Comparison of ENCODE assay signal across 8 cellular contexts in the genomic region with DNA sequence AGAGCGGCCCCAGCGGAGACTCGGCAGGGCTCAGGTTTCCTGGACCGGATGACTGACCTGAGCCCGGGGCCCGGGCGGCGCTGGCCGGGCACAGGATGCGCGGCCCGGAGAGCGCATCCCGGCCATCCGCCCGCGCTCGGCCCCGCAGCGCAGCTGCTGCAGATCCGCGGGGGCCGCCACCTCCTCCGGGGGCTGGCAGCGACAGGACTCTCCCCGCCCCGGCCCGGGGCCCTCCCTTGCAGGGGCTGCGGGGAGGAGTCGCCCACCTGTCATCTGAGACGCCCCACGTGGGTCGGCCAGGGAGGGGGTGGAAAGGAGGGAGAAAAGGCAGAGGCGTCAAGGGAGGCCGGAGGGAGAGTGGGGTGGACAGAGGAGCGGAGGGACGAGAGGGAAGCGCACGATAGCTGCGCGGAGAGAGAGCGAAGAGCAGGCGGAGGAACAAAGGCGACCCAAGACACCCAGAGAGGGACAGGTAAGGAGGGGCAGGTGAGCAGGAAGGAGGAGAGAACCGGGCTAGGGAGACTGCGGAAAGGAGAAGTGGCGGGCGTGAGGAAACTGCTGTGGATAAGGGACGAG. TPM values are rescaled to one million over a fixed set of nuclear protein-coding genes. Genes with fewer than 3 reads are reported as not detected.
DNase-seq lines count a peak whose midpoint lies in the region; ATAC-seq lines count a peak whose summit lies in the region.

No MANE protein-coding gene starts in this region.

- peak; percentile 61 for DNase-seq in AG08395 (ENCODE audit: low spot score)
- peak; percentile 83 for DNase-seq in NCI-H2227 treated with DMSO at 0.1 percent for 48 hours (lab: John Stamatoyannopoulos, UW)
- DNase-seq in activated CD4-positive, alpha-beta T cell treated with anti-CD3 and anti-CD28 coated beads, Interleukin-2, amount 10 ng/mL, durations not matched to agents 7 days and 5 days, result peak; percentile 74
- peak; percentile 91 for DNase-seq in medulla oblongata (ENCODE audit: extremely low spot score)
- DNase-seq in stimulated activated CD8-positive, alpha-beta memory T cell treated with anti-CD3 and anti-CD28 coated beads, Interleukin-12 subunit alpha, Interleukin-12 subunit beta, amount 100 ng/mL, for 4 hours (ENCODE audit: low read depth), result peak; percentile 70

- peaks cover 13% of the 10 kb centered on the region for H3K4me1 ChIP-seq in ectodermal cell (ENCODE audit: control insufficient read depth, insufficient read depth, low read length)

- ATAC-seq in GM18520 (IDR thresholded peaks at IDR 0.05; ENCODE audit: unreplicated experiment), result peak; percentile 30
- ATAC-seq in HG03064 (IDR thresholded peaks at IDR 0.05; ENCODE audit: low read depth, unreplicated experiment), result peak; percentile 50

- peak overlapping the region; percentile 93 for H3K4me3 ChIP-seq in ectodermal cell (ENCODE audit: insufficient read depth, low read depth, low read length)

- H3K36me3 Mint-ChIP-seq in activated CD4-positive, alpha-beta T cell treated with anti-CD3 and anti-CD28 coated beads, Interleukin-2, amount 10 ng/mL, durations not matched to agents 7 days and 5 days (ENCODE audit: low read depth), result peaks cover 21% of the 10 kb centered on the region

- H3K27me3 Mint-ChIP-seq in activated CD4-positive, alpha-beta T cell treated with anti-CD3 and anti-CD28 coated beads, Interleukin-2, amount 10 ng/mL, durations not matched to agents 7 days and 5 days, result no peaks in the 10 kb centered on the region

- peaks cover 17% of the 10 kb centered on the region for H3K36me3 ChIP-seq in ectodermal cell (ENCODE audit: control insufficient read depth, insufficient read depth, low read length)

- no peaks in the 10 kb centered on the region for H3K9me3 Mint-ChIP-seq in activated CD4-positive, alpha-beta T cell treated with anti-CD3 and anti-CD28 coated beads, Interleukin-2, amount 10 ng/mL, durations not matched to agents 7 days and 5 days

- 0% methylated on average over 48 of the region's 49 CpGs for WGBS in ectodermal cell, 2 experiments

- H3K4me3 Mint-ChIP-seq in activated CD4-positive, alpha-beta T cell treated with anti-CD3 and anti-CD28 coated beads, Interleukin-2, amount 10 ng/mL, durations not matched to agents 7 days and 5 days, result peak overlapping the region; percentile 92

- no peaks in the 10 kb centered on the region for H3K9me3 ChIP-seq in ectodermal cell (ENCODE audit: control insufficient read depth, low read length)

- H3K27ac Mint-ChIP-seq in activated CD4-positive, alpha-beta T cell treated with anti-CD3 and anti-CD28 coated beads, Interleukin-2, amount 10 ng/mL, durations not matched to agents 7 days and 5 days, result peak overlapping the region; percentile 96

- CTCF ChIA-PET in activated CD4-positive, alpha-beta T cell treated with anti-CD3 and anti-CD28 coated beads, Interleukin-2, amount 10 ng/mL, durations not matched to agents 7 days and 5 days (lab: Charles Lee), result interaction anchor here (0.6 to 3.3 kb wide), 9 partner anchors 8 to 407 kb away, joined by 3 to 16 read pairs (median 3); no protein-coding TSS in a partner anchor

- POLR2A ChIA-PET in activated CD4-positive, alpha-beta T cell treated with anti-CD3 and anti-CD28 coated beads, Interleukin-2, amount 10 ng/mL, durations not matched to agents 7 days and 5 days (lab: Charles Lee), result interaction anchor here (0.6 kb wide), 1 partner anchor 915 kb away, joined by 4 read pairs; no protein-coding TSS in a partner anchor

- H3K27me3 ChIP-seq in ectodermal cell (ENCODE audit: control insufficient read depth, insufficient read depth, low read length, poor library complexity, severe bottlenecking), result no peaks in the 10 kb centered on the region

- H3K4me1 Mint-ChIP-seq in activated CD4-positive, alpha-beta T cell treated with anti-CD3 and anti-CD28 coated beads, Interleukin-2, amount 10 ng/mL, durations not matched to agents 7 days and 5 days, result peaks cover 61% of the 10 kb centered on the region

- H3K27ac ChIP-seq in ectodermal cell (ENCODE audit: insufficient read depth, low read depth, low read length, poor library complexity, severe bottlenecking), result peak overlapping the region; percentile 99

RNA-seq across cellular contexts. Expression of a gene that starts 0.5 kb away (rescaled TPM):
- 100 to 1,000 TPM; 200 to 203 TPM for total RNA-seq in activated CD4-positive, alpha-beta T cell treated with anti-CD3 and anti-CD28 coated beads, Interleukin-2, amount 10 ng/mL, durations not matched to agents 7 days and 5 days
- 128 TPM for polyA plus RNA-seq in ectodermal cell (2013, experiment 1 of 4)
- 121 TPM for polyA plus RNA-seq in ectodermal cell (2013, experiment 2 of 4)
- polyA plus RNA-seq in ectodermal cell (2013, experiment 3 of 4), result 84.7 TPM
- polyA plus RNA-seq in ectodermal cell (2013, experiment 4 of 4), result 95.1 TPM

RNA-seq across cellular contexts. Expression of a gene that starts 54.5 kb away (rescaled TPM):
- 10 to 100 TPM; 28.2 to 34.4 TPM for total RNA-seq in activated CD4-positive, alpha-beta T cell treated with anti-CD3 and anti-CD28 coated beads, Interleukin-2, amount 10 ng/mL, durations not matched to agents 7 days and 5 days
- 16.4 TPM for polyA plus RNA-seq in ectodermal cell (2013, experiment 1 of 4)
- 16.0 TPM for polyA plus RNA-seq in ectodermal cell (2013, experiment 2 of 4)
- polyA plus RNA-seq in ectodermal cell (2013, experiment 3 of 4), result 12.1 TPM
- 15.2 TPM for polyA plus RNA-seq in ectodermal cell (2013, experiment 4 of 4)

Comparison
In these comparisons a context has a peak if more than half of its experiments do, and no peak if none do; other contexts are left out.
1. Peak in every context shown above with its lines: DNase-seq, ATAC-seq, H3K4me3 ChIP-seq and H3K27ac ChIP-seq.